8 cellular contexts compared by ENCODE assay signal in genomic region chr18:11324956-11325873, GRCh38.
DNase-seq lines count a peak whose midpoint lies in the region; ATAC-seq and TF ChIP-seq lines count a peak whose summit lies in the region.

No MANE protein-coding gene starts in this region.

- in situ Hi-C loops in astrocyte of the spinal cord (cut with HindIII; ENCODE audit: low sequenced_read_pairs) = no loop called here

- peak; percentile 86 for ATAC-seq in GM19463 (IDR thresholded peaks at IDR 0.05; ENCODE audit: unreplicated experiment)
- ATAC-seq in HG03432 (IDR thresholded peaks at IDR 0.05; ENCODE audit: unreplicated experiment) = peak; percentile 90
- ATAC-seq in Right ventricle myocardium superior (ENCODE audit: poor library complexity) = no peak

- TF ChIP-seq CTCF in AG09309 (IDR thresholded peaks at IDR 0.05; ENCODE audit: control insufficient read depth, insufficient read depth, low read depth, low read length, missing control alignments) = no peak
- TF ChIP-seq CTCF in astrocyte of the spinal cord (IDR thresholded peaks at IDR 0.05; ENCODE audit: low read depth, low read length) = no peak

- intact Hi-C loops in Right ventricle myocardium superior (cut with DNase I) = no loop called here

- DNase-seq in AG09309 (ENCODE audit: low read depth) = peak; percentile 79
- DNase-seq in astrocyte of the spinal cord (ENCODE audit: low read depth, low spot score) = peak; percentile 91
- no peak for DNase-seq in NCI-H524 treated with DMSO at 0.1 percent for 48 hours (lab: John Stamatoyannopoulos, UW)
- no peak for DNase-seq in NCI-H774 (lab: John Stamatoyannopoulos, UW)
- no peak for DNase-seq in Right ventricle myocardium superior
- DNase-seq in effector CD8-positive, alpha-beta T cell (lab: John Stamatoyannopoulos, UW) = no peak

- H3K4me3 ChIP-seq in AG09309 (ENCODE audit: control insufficient read depth, low read depth, low read length) (no peak overlapping the region), astrocyte of the spinal cord (ENCODE audit: low read depth, low read length) (no peak overlapping the region)

Comparison
In these comparisons a context has a peak if more than half of its experiments do, and no peak if none do; other contexts are left out.
1. DNase-seq: peak in AG09309 (single experiment) and astrocyte of the spinal cord (single experiment); none in NCI-H524 treated with DMSO at 0.1 percent for 48 hours (single experiment), NCI-H774 (single experiment), Right ventricle myocardium superior (single experiment) and effector CD8-positive, alpha-beta T cell (single experiment).